17 cellular contexts compared by ENCODE assay signal in the genomic region with DNA sequence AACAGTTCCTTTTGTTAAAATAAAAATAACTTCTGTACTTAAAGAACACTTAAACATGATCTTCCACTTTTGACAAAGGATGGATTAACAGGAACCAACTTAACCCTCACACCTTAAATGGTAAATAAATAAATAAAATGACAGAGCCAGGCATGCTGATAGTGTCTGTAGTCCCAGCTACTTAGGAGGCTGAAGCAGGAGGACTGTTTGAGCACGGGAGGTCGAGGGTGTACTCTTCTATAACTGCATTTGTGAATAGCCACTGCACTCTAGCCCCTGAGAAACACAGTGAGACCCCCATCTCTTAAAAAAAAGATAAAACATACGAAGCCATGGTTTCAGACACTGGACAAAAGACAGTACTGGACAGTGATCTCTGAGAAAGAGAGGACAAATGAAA. TPM values are rescaled to one million over a fixed set of nuclear protein-coding genes. Genes with fewer than 3 reads are reported as not detected.
DNase-seq lines count a peak whose midpoint lies in the region; ATAC-seq, FAIRE-seq and TF ChIP-seq lines count a peak whose summit lies in the region.
"Had no signal": no experiment of that assay in that cellular context is flagged by ENCODE, and none has a peak within 500 bp of the region (broad histone marks: within the 10 kb centered on the region; RNA-seq: fewer than 3 reads in every experiment).

No MANE protein-coding gene starts in this region.

- H3K27me3 ChIP-seq in HepG2 (ENCODE audit: control insufficient read depth in 1 of 2, insufficient read depth in 2 of 2, low read length in 2 of 2) (no peaks in the 10 kb centered on the region), right lobe of liver (no peaks in the 10 kb centered on the region), mesenchymal stem cell (ENCODE audit: control insufficient read depth in 1 of 2, insufficient read depth in 1 of 2, low read length in 2 of 2) (no peaks in the 10 kb centered on the region)

- H3K4me1 Mint-ChIP-seq in chondrocyte (ENCODE audit: low read depth), result peaks cover 28% of the 10 kb centered on the region
- peaks cover 3% of the 10 kb centered on the region for H3K4me1 Mint-ChIP-seq in endothelial cell (ENCODE audit: unreplicated experiment)

- H2AK5ac ChIP-seq in mesenchymal stem cell (ENCODE audit: low read length, severe bottlenecking), result no peak overlapping the region

- no peak overlapping the region for H2BK12ac ChIP-seq in mesenchymal stem cell (ENCODE audit: low read length in 2 of 2)

- no peak for TF ChIP-seq CTCF in HepG2 (CRISPR knock-in tag; IDR thresholded peaks at IDR 0.05)
- TF ChIP-seq CTCF in right lobe of liver (IDR thresholded peaks at IDR 0.05), result no peak
- no peak for TF ChIP-seq CTCF in chondrocyte (IDR thresholded peaks at IDR 0.05)
- no peak for TF ChIP-seq CTCF in endothelial cell (IDR thresholded peaks at IDR 0.05; ENCODE audit: unreplicated experiment)

- TF ChIP-seq RAD21 in HepG2 (CRISPR knock-in tag; IDR thresholded peaks at IDR 0.05), result no peak

- WGBS in HepG2 (ENCODE audit: low lambda C conversion rate), result 98% methylated on average over 3 of the region's 3 CpGs
- 57% methylated on average over 3 of the region's 3 CpGs for WGBS in right lobe of liver (ENCODE audit: insufficient coverage, low coverage, low lambda C conversion rate, missing lambda C conversion rate)
- 92% methylated on average over 3 of the region's 3 CpGs for WGBS in mesenchymal stem cell

- no peak for ATAC-seq in HepG2
- ATAC-seq in right lobe of liver, result no peak
- ATAC-seq: PC-3 had no signal

- H3K36me3 ChIP-seq in HepG2 (replicated peaks in 1 of 2; ENCODE audit: control insufficient read depth in 1 of 2, insufficient read depth in 2 of 2, low read length in 2 of 2), result peaks cover 3 to 15% of the 10 kb centered on the region in 2 experiments
- no peaks in the 10 kb centered on the region for H3K36me3 ChIP-seq in right lobe of liver
- H3K36me3 ChIP-seq in mesenchymal stem cell (ENCODE audit: control insufficient read depth in 1 of 2, insufficient read depth in 2 of 2, low read depth in 1 of 2, low read length in 2 of 2), result peaks cover 8 to 25% of the 10 kb centered on the region in 2 experiments

- H3K79me2 ChIP-seq in HepG2 (ENCODE audit: insufficient read depth, low read length), result peaks cover 84% of the 10 kb centered on the region

- peaks cover 12% of the 10 kb centered on the region for H3K36me3 Mint-ChIP-seq in chondrocyte (ENCODE audit: low read depth)
- peaks cover 20% of the 10 kb centered on the region for H3K36me3 Mint-ChIP-seq in endothelial cell (ENCODE audit: low read depth, unreplicated experiment)

- H3K14ac ChIP-seq in mesenchymal stem cell (ENCODE audit: low read length in 2 of 2), result no peak overlapping the region

- FAIRE-seq in HepG2 (lab: Jason Lieb, UNC), result no peak

- peaks cover 54% of the 10 kb centered on the region for H3K4me1 ChIP-seq in HepG2 (ENCODE audit: insufficient read depth, low read length)
- H3K4me1 ChIP-seq in right lobe of liver, result peaks cover 0 to 13% (median 5%) of the 10 kb centered on the region in 4 donors
- H3K4me1 ChIP-seq in mesenchymal stem cell (ENCODE audit: control insufficient read depth, insufficient read depth, low read depth, low read length), result peaks cover 1% of the 10 kb centered on the region

- no peak overlapping the region for H3K4me3 ChIP-seq in HepG2 (replicated peaks in 1 of 3; ENCODE audit: insufficient read depth in 1 of 3, low read depth in 2 of 3, low read length in 3 of 3)
- no peak overlapping the region for H3K4me3 ChIP-seq in right lobe of liver
- no peak overlapping the region for H3K4me3 ChIP-seq in mesenchymal stem cell (ENCODE audit: insufficient read depth in 1 of 2, low read depth in 1 of 2, low read length in 2 of 2)

- H3K9ac ChIP-seq in HepG2 (ENCODE audit: insufficient read depth, low read depth, low read length), result no peak overlapping the region
- H3K9ac ChIP-seq in mesenchymal stem cell (ENCODE audit: low read length), result peak overlapping the region; percentile 49

- H3K4me2 ChIP-seq in HepG2 (ENCODE audit: low read depth, low read length) (no peak overlapping the region), mesenchymal stem cell (ENCODE audit: low read length, poor library complexity, severe bottlenecking) (no peak overlapping the region)

- H2AFZ ChIP-seq in HepG2 (ENCODE audit: low read length) (no peak overlapping the region), mesenchymal stem cell (ENCODE audit: low read depth, low read length) (no peak overlapping the region)

- no peak overlapping the region for H2BK120ac ChIP-seq in mesenchymal stem cell (ENCODE audit: low read depth, low read length)

- H3K4me3 Mint-ChIP-seq in chondrocyte (ENCODE audit: unreplicated experiment), result no peak overlapping the region
- H3K4me3 Mint-ChIP-seq in endothelial cell (ENCODE audit: unreplicated experiment), result no peak overlapping the region
- H3K4me3 Mint-ChIP-seq: B cell had no signal

- POLR2A ChIA-PET in HepG2 (lab: Yijun Ruan, JAX), result no interaction called here

- no peak for DNase-seq in HepG2 (ENCODE audit: low spot score)
- no peak for DNase-seq in right lobe of liver
- no peak for DNase-seq in chondrocyte (ENCODE audit: low spot score)
- DNase-seq in mesenchymal stem cell, result no peak
- DNase-seq in endothelial cell (ENCODE audit: low spot score), result no peak
- no peak for DNase-seq in stimulated activated CD4-positive, alpha-beta T cell treated with anti-CD3 and anti-CD28 coated beads, Interleukin-15, amount 100 ng/mL, for 24 hours
- DNase-seq in AG08396 (ENCODE audit: low spot score), result no peak
- DNase-seq in DMS79 (lab: John Stamatoyannopoulos, UW), result no peak
- DNase-seq: ACHN; CD4-positive, alpha-beta memory T cell; DND-41; GDM1; GOT3; NCI-H187 treated with DMSO at 0.1 percent for 48 hours; NCI-H446; PC-3 had no signal

- no TSS peak for BruUV-seq in HepG2 (replicated peaks; lab: Mats Ljungman, UMichigan)

- TF ChIP-seq POLR2A in HepG2 (IDR thresholded peaks at IDR 0.05; ENCODE audit: insufficient read depth in 1 of 2, low read depth in 2 of 2, low read length in 2 of 2), result no peak
- no peak for TF ChIP-seq POLR2A in right lobe of liver (IDR thresholded peaks at IDR 0.05)

- no peaks in the 10 kb centered on the region for H3K27me3 Mint-ChIP-seq in chondrocyte (ENCODE audit: low read depth)
- no peaks in the 10 kb centered on the region for H3K27me3 Mint-ChIP-seq in endothelial cell (ENCODE audit: unreplicated experiment)
- H3K27me3 Mint-ChIP-seq: B cell; CD4-positive, alpha-beta memory T cell had no signal

- H3K9me3 Mint-ChIP-seq in chondrocyte (ENCODE audit: low read depth) (peaks cover 19% of the 10 kb centered on the region), endothelial cell (ENCODE audit: unreplicated experiment) (no peaks in the 10 kb centered on the region)

- H3K27ac ChIP-seq in HepG2 (ENCODE audit: extremely low read length, insufficient read depth, low read length), result no peak overlapping the region
- H3K27ac ChIP-seq in right lobe of liver, result no peak overlapping the region
- no peak overlapping the region for H3K27ac ChIP-seq in mesenchymal stem cell (ENCODE audit: low read length, poor library complexity, severe bottlenecking)

- no peak overlapping the region for H3K23ac ChIP-seq in mesenchymal stem cell (ENCODE audit: low read length in 2 of 2)

- CTCF ChIA-PET in HepG2 (lab: Yijun Ruan, JAX; ENCODE audit: low intra/inter-chr PET ratio, low total read pairs), result no interaction called here

- no peak overlapping the region for H4K91ac ChIP-seq in mesenchymal stem cell (ENCODE audit: low read length)

- no peak overlapping the region for H2BK5ac ChIP-seq in mesenchymal stem cell (ENCODE audit: low read depth, low read length, poor library complexity, severe bottlenecking)

- H3K18ac ChIP-seq in mesenchymal stem cell (ENCODE audit: low read depth in 1 of 2, low read length in 2 of 2), result no peak overlapping the region

- H3K9me3 ChIP-seq in HepG2 (ENCODE audit: low read length) (no peaks in the 10 kb centered on the region), right lobe of liver (peaks cover 0 to 3% (median 0%) of the 10 kb centered on the region in 4 donors), mesenchymal stem cell (ENCODE audit: control insufficient read depth, low read length) (peaks cover 22% of the 10 kb centered on the region)

- no peak overlapping the region for H4K8ac ChIP-seq in mesenchymal stem cell (ENCODE audit: low read length)

- H3K27ac Mint-ChIP-seq in chondrocyte (ENCODE audit: unreplicated experiment), result peak overlapping the region; percentile 2
- no peak overlapping the region for H3K27ac Mint-ChIP-seq in endothelial cell (ENCODE audit: unreplicated experiment)
- H3K27ac Mint-ChIP-seq: B cell had no signal

- peaks cover 6% of the 10 kb centered on the region for H3K79me1 ChIP-seq in mesenchymal stem cell (replicated peaks; ENCODE audit: low read length, poor library complexity, severe bottlenecking)

- TF ChIP-seq EP300 in HepG2 (IDR thresholded peaks at IDR 0.05; ENCODE audit: low read depth in 2 of 2, low read length in 2 of 2), result no peak
- no peak for TF ChIP-seq EP300 in HepG2 (CRISPR knock-in tag; IDR thresholded peaks at IDR 0.05; ENCODE audit: borderline replicate concordance)

- peaks cover 17% of the 10 kb centered on the region for H4K20me1 ChIP-seq in HepG2 (ENCODE audit: insufficient read depth, low read length)

- in situ Hi-C loops in HepG2 (cut with HindIII; ENCODE audit: extremely low pct_ligation_motif_present, low pct_unique_long_range_greater_than_20kb), result no loop called here

- H3K4ac ChIP-seq in mesenchymal stem cell (ENCODE audit: low read depth in 1 of 2, low read length in 2 of 2), result no peak overlapping the region

- no peak overlapping the region for H2BK15ac ChIP-seq in mesenchymal stem cell (ENCODE audit: low read depth, poor library complexity, severe bottlenecking)

- intact Hi-C loops in HepG2 (cut with micrococcal nuclease; ENCODE audit: unreplicated experiment) (no loop called here), right lobe of liver (cut with DNase I) (no loop called here)

RNA-seq across cellular contexts. Expression of gene PPP4R1, which starts 17.5 kb away (rescaled TPM):
- total RNA-seq in HepG2 (2016; rRNA removed; fragmentation: Illumina TruSeq; extraction: Trizol), result 66.5 and 84.6 TPM in 2 replicates
- total RNA-seq in HepG2 (2016; cell fraction: cytosol; rRNA removed; fragmentation: Illumina TruSeq; extraction: Trizol; ENCODE audit: low read depth), result 144 and 170 TPM in 2 replicates
- total RNA-seq in HepG2 (2016; cell fraction: insoluble cytoplasmic fraction; rRNA removed; fragmentation: Illumina TruSeq; extraction: Trizol), result 69.2 and 85.3 TPM in 2 replicates
- total RNA-seq in HepG2 (2016; cell fraction: membrane; rRNA removed; fragmentation: Illumina TruSeq; extraction: Trizol), result 85.0 and 109 TPM in 2 replicates
- 69.1 and 76.3 TPM in 2 replicates for total RNA-seq in HepG2 (2016; cell fraction: nucleus; rRNA removed; fragmentation: Illumina TruSeq; extraction: Trizol)
- polyA plus RNA-seq in HepG2 (2011; rRNA removed), result 67.2 and 72.4 TPM in 2 replicates
- 55.0 and 59.0 TPM in 2 replicates for polyA plus RNA-seq in HepG2 (2011; cell fraction: cytosol; rRNA removed)
- polyA plus RNA-seq in HepG2 (2011; cell fraction: nucleus; rRNA removed), result 76.7 and 84.0 TPM in 2 replicates
- polyA plus RNA-seq in HepG2 (2012), result 35.3 and 48.1 TPM in 2 replicates
- polyA plus RNA-seq in HepG2 (2016; cell fraction: cytosol; fragmentation: Illumina TruSeq; extraction: Trizol; ENCODE audit: low read depth), result 6.3 and 6.5 TPM in 2 replicates
- 50.5 and 52.3 TPM in 2 replicates for polyA plus RNA-seq in HepG2 (2016; cell fraction: insoluble cytoplasmic fraction; fragmentation: Illumina TruSeq; extraction: Trizol; ENCODE audit: low read depth)
- 18.9 and 22.6 TPM in 2 replicates for polyA plus RNA-seq in HepG2 (2016; cell fraction: membrane; fragmentation: Illumina TruSeq; extraction: Trizol; ENCODE audit: low read depth)
- polyA plus RNA-seq in HepG2 (2016; cell fraction: nucleus; fragmentation: Illumina TruSeq; extraction: Trizol; ENCODE audit: insufficient read depth, low read depth), result 68.2 and 72.2 TPM in 2 replicates
- polyA minus RNA-seq in HepG2 (2011; rRNA and poly(A)+ RNA removed; ENCODE audit: low replicate concordance), result 122 and 149 TPM in 2 replicates
- 33.5 and 74.3 TPM in 2 replicates for polyA minus RNA-seq in HepG2 (2011; cell fraction: cytosol; rRNA and poly(A)+ RNA removed)
- polyA minus RNA-seq in HepG2 (2011; cell fraction: nucleus; rRNA and poly(A)+ RNA removed), result 130 and 145 TPM in 2 replicates
- 10 to 100 TPM; 15.0 to 36.5 (median 30.1) TPM for total RNA-seq in right lobe of liver
- 105 to 110 TPM (median 108 TPM) in 3 replicates for total RNA-seq in chondrocyte
- polyA plus RNA-seq in mesenchymal stem cell (2013, experiment 1 of 2), result 61.2 TPM
- 58.8 TPM for polyA plus RNA-seq in mesenchymal stem cell (2013, experiment 2 of 2)
- 173 TPM for total RNA-seq in endothelial cell (ENCODE audit: unreplicated experiment)
